ENCODE assay signal across 16 cellular contexts in the genomic region with DNA sequence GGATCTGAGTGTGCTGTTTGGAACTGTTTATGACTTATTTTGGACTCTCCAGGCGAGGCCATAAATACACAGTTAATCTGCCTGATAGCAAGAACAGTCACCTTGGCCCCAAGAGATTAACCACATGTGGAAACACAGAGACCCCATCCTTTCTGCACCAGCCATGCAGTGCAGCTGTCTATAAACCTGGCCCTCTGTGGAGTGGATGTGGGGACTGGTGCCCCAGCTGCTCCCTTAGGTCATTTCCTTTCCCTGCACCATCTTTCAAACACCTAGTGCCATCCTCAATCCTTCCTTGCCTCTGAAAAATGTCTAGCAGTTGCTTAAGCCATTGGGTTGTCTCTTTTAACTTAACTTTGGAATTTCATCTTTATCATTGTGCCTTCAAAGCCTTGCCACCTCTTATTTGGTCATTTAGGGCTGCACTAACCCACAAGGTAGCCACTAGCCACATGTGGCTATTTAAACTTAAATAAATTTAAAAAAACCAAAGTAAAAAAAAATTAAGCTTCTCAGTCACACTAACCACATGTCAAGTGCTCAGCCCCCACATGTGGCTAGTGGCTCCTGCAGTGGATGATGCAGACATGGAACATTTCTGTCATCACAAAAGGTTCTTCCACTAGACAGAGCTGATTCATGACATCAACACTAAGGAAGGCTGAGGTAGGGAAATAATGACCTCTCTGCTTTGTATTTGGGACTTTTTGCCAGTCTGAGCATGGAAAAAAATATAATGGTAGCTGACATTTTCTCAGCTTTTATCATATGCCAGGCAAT.
"Had no signal": no experiment of that assay in that cellular context is flagged by ENCODE, and none has a peak within 500 bp of the region (broad histone marks: within the 10 kb centered on the region; RNA-seq: fewer than 3 reads in every experiment).

No MANE protein-coding gene starts in this region.

- H3K4me1 ChIP-seq: pancreas had no signal

- H3K4me3 ChIP-seq: coronary artery, pancreas had no signal

- H3K27me3 ChIP-seq: neutrophil, pancreas had no signal

- H3K36me3 ChIP-seq: neutrophil, pancreas had no signal

- H3K27ac ChIP-seq: coronary artery, neutrophil, pancreas had no signal

- H3K4me3 Mint-ChIP-seq: activated naive CD4-positive, alpha-beta T cell treated with anti-CD3 and anti-CD28 coated beads, Interleukin-2, amount 50 U/mL, for 24 hours; activated T-cell treated with anti-CD3 and anti-CD28 coated beads, Interleukin-2, amount 50 U/mL, for 72 hours; brain; natural killer cell; stimulated activated effector memory CD8-positive, alpha-beta T cell treated with anti-CD3 and anti-CD28 coated beads, Interleukin-12 subunit alpha, Interleukin-12 subunit beta, amount 100 ng/mL, for 72 hours had no signal

- DNase-seq: activated CD4-positive, alpha-beta T cell treated with anti-CD3 and anti-CD28 coated beads, Interleukin-2, amount 50 U/mL, for 1 hour; activated gamma-delta T cell; activated T-cell treated with anti-CD3 and anti-CD28 coated beads, Interleukin-2, amount 50 U/mL, for 72 hours; erythroblast; foreskin melanocyte; kidney glomerular epithelial cell; natural killer cell; pancreas; stimulated activated CD4-positive, alpha-beta T cell treated with anti-CD3 and anti-CD28 coated beads, Interleukin-4, amount 100 ng/mL, for 24 hours; T1000 had no signal

- H3K27ac Mint-ChIP-seq: activated naive CD4-positive, alpha-beta T cell treated with anti-CD3 and anti-CD28 coated beads, Interleukin-2, amount 50 U/mL, for 24 hours; activated T-cell treated with anti-CD3 and anti-CD28 coated beads, Interleukin-2, amount 50 U/mL, for 72 hours; brain; natural killer cell; stimulated activated effector memory CD8-positive, alpha-beta T cell treated with anti-CD3 and anti-CD28 coated beads, Interleukin-12 subunit alpha, Interleukin-12 subunit beta, amount 100 ng/mL, for 72 hours had no signal

- H3K36me3 Mint-ChIP-seq: activated naive CD4-positive, alpha-beta T cell treated with anti-CD3 and anti-CD28 coated beads, Interleukin-2, amount 50 U/mL, for 24 hours; brain; natural killer cell; stimulated activated effector memory CD8-positive, alpha-beta T cell treated with anti-CD3 and anti-CD28 coated beads, Interleukin-12 subunit alpha, Interleukin-12 subunit beta, amount 100 ng/mL, for 72 hours had no signal

- H3K27me3 Mint-ChIP-seq: brain had no signal

- H3K9me3 ChIP-seq: neutrophil, pancreas had no signal

- H3K9me3 Mint-ChIP-seq: activated naive CD4-positive, alpha-beta T cell treated with anti-CD3 and anti-CD28 coated beads, Interleukin-2, amount 50 U/mL, for 24 hours; brain had no signal

- H3K4me1 Mint-ChIP-seq: activated naive CD4-positive, alpha-beta T cell treated with anti-CD3 and anti-CD28 coated beads, Interleukin-2, amount 50 U/mL, for 24 hours; brain; natural killer cell; stimulated activated effector memory CD8-positive, alpha-beta T cell treated with anti-CD3 and anti-CD28 coated beads, Interleukin-12 subunit alpha, Interleukin-12 subunit beta, amount 100 ng/mL, for 72 hours had no signal

- ATAC-seq: activated T-cell treated with anti-CD3 and anti-CD28 coated beads, Interleukin-2, amount 50 U/mL, for 72 hours; natural killer cell; pancreas; sciatic nerve; stimulated activated effector memory CD8-positive, alpha-beta T cell treated with anti-CD3 and anti-CD28 coated beads, Interleukin-12 subunit alpha, Interleukin-12 subunit beta, amount 100 ng/mL, for 72 hours had no signal
